Comparison of ENCODE assay signal across 8 cellular contexts in genomic region chr18:3624818-3625716, GRCh38.
DNase-seq lines count a peak whose midpoint lies in the region; ATAC-seq lines count a peak whose summit lies in the region.

No MANE protein-coding gene starts in this region.

- H3K27me3 Mint-ChIP-seq in activated CD4-positive, alpha-beta T cell treated with anti-CD3 and anti-CD28 coated beads for 36 hours, result no peaks in the 10 kb centered on the region

- no peaks in the 10 kb centered on the region for H3K36me3 ChIP-seq in stomach smooth muscle (ENCODE audit: control insufficient read depth in 2 of 2, insufficient read depth in 2 of 2, low read length in 2 of 2)

- DNase-seq in ACHN (peak; percentile 96), dermis blood vessel endothelial cell (peak; percentile 81), myocyte (ENCODE audit: low read depth) (peak; percentile 96), superior temporal gyrus (ENCODE audit: extremely low spot score) (no peak)
- peak; percentile 81 for DNase-seq in activated CD4-positive, alpha-beta T cell treated with anti-CD3 and anti-CD28 coated beads for 36 hours

- intact Hi-C loops in activated CD4-positive, alpha-beta T cell treated with anti-CD3 and anti-CD28 coated beads for 36 hours (cut with DNase I, micrococcal nuclease), result loop anchor here (1.0 to 2.0 kb wide), 7 partner anchors 18 to 146 kb away; no protein-coding TSS in a partner anchor

- no peaks in the 10 kb centered on the region for H3K9me3 Mint-ChIP-seq in activated CD4-positive, alpha-beta T cell treated with anti-CD3 and anti-CD28 coated beads for 36 hours (ENCODE audit: low read depth)

- in situ Hi-C loops in ACHN (cut with HindIII; ENCODE audit: low pct_ligation_motif_present, low pct_unique_long_range_greater_than_20kb, low sequenced_read_pairs), result no loop called here

- CTCF ChIA-PET in activated CD4-positive, alpha-beta T cell treated with anti-CD3 and anti-CD28 coated beads for 36 hours (lab: Charles Lee), result interaction anchor here (0.7 to 1.8 kb wide), 5 partner anchors 18 to 327 kb away, joined by 3 to 8 read pairs (median 3); no protein-coding TSS in a partner anchor

- H3K9me3 ChIP-seq in stomach smooth muscle (ENCODE audit: control insufficient read depth in 2 of 2, low read length in 2 of 2), result no peaks in the 10 kb centered on the region

- no peaks in the 10 kb centered on the region for H3K36me3 Mint-ChIP-seq in activated CD4-positive, alpha-beta T cell treated with anti-CD3 and anti-CD28 coated beads for 36 hours (ENCODE audit: low read depth)

- H3K27me3 ChIP-seq in stomach smooth muscle (ENCODE audit: control insufficient read depth in 1 of 2, insufficient read depth in 2 of 2, low read length in 2 of 2), result no peaks in the 10 kb centered on the region

- peak; percentile 54 for ATAC-seq in HG03039 (IDR thresholded peaks at IDR 0.05; ENCODE audit: unreplicated experiment)
- ATAC-seq in activated CD4-positive, alpha-beta T cell treated with anti-CD3 and anti-CD28 coated beads for 36 hours, result peak; percentile 89
- no peak for ATAC-seq in HG03521 (IDR thresholded peaks at IDR 0.05; ENCODE audit: unreplicated experiment)

- H3K4me3 Mint-ChIP-seq in activated CD4-positive, alpha-beta T cell treated with anti-CD3 and anti-CD28 coated beads for 36 hours, result peak overlapping the region; percentile 42

- H3K27ac ChIP-seq in stomach smooth muscle (ENCODE audit: low read length), result peak overlapping the region; percentile 58

- H3K9ac ChIP-seq in stomach smooth muscle (ENCODE audit: low read length in 2 of 2), result peak overlapping the region; percentile 39 to 47

- POLR2A ChIA-PET in activated CD4-positive, alpha-beta T cell treated with anti-CD3 and anti-CD28 coated beads for 36 hours (lab: Charles Lee), result interaction anchor here (1.0 kb wide), 1 partner anchor 21 kb away, joined by 3 read pairs; no protein-coding TSS in a partner anchor

- peaks cover 39% of the 10 kb centered on the region for H3K4me1 Mint-ChIP-seq in activated CD4-positive, alpha-beta T cell treated with anti-CD3 and anti-CD28 coated beads for 36 hours

- peaks cover 11% of the 10 kb centered on the region for H3K4me1 ChIP-seq in stomach smooth muscle (ENCODE audit: control insufficient read depth, insufficient read depth, low read length)

- peak overlapping the region; percentile 91 for H3K27ac Mint-ChIP-seq in activated CD4-positive, alpha-beta T cell treated with anti-CD3 and anti-CD28 coated beads for 36 hours

- H3K4me3 ChIP-seq in stomach smooth muscle (ENCODE audit: low read length in 2 of 2), result no peak overlapping the region
